Comparison of ENCODE assay signal across 1 cellular context in genomic region chr6:29814379-29815117, GRCh38.
TF ChIP-seq lines count a peak whose summit lies in the region.

No MANE protein-coding gene starts in this region.

TF ChIP-seq in GM23338, 12 proteins besides CTCF, POLR2A, EP300 and RAD21 (continued from another document):
- TF ChIP-seq ZNF462 (CRISPR knock-in tag; IDR thresholded peaks at IDR 0.05) (no peak), JUNB (IDR thresholded peaks at IDR 0.05; ENCODE audit: unreplicated experiment) (no peak), POLR2AphosphoS5 (IDR thresholded peaks at IDR 0.05; ENCODE audit: low read depth) (no peak), CREB1 (CRISPR knock-in tag; IDR thresholded peaks at IDR 0.05; ENCODE audit: low read depth) (no peak), ZNF114 (CRISPR knock-in tag; IDR thresholded peaks at IDR 0.05) (no peak), ZNF331 (CRISPR knock-in tag; IDR thresholded peaks at IDR 0.05; ENCODE audit: low read depth) (no peak), EZH2 (IDR thresholded peaks at IDR 0.05; ENCODE audit: low read depth, unreplicated experiment) (no peak), NANOG (IDR thresholded peaks at IDR 0.05; ENCODE audit: borderline replicate concordance) (no peak), STAT1 (IDR thresholded peaks at IDR 0.05; ENCODE audit: unreplicated experiment) (no peak), EZH2phosphoT487 (IDR thresholded peaks at IDR 0.05; ENCODE audit: unreplicated experiment) (no peak), ETS1 (IDR thresholded peaks at IDR 0.05) (no peak)
